In the genomic region with DNA sequence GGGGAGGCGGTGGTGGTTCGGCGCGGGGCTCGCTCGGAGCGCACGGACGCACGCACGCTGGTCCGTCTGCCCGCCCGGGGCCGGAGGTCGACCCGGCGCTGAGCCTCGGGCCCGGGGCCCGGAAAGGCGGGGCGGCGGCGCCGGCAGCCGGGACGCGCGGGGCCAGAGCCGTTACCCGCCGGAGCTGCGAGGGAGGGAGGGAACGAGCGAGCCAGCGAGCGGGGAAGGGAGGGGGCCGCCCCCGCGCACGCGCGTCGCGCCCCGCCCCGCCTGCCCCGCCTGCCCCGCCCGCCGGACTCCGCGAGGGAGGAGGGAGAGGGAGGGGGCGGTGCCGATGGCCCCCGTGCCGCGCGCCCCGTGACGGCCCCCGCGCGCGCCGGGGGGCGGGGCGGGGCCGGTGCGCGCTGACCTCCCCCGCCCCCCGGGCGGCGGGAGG, we compare ENCODE assay signal across 8 cellular contexts.
A peak's percentile ranks its signal among the peaks of the same experiment; 100 is the strongest.
DNase-seq lines count a peak whose midpoint lies in the region; ATAC-seq and TF ChIP-seq lines count a peak whose summit lies in the region.

No MANE protein-coding gene starts in this region.

- ATAC-seq in GM21723 (IDR thresholded peaks at IDR 0.05; ENCODE audit: unreplicated experiment): peak; percentile 17

- H3K4me1 ChIP-seq in iPS-15b (ENCODE audit: control insufficient read depth, insufficient read depth, low read length): peaks cover 22% of the 10 kb centered on the region

- peak overlapping the region; percentile 46 for H3K4me3 ChIP-seq in GM06990 (replicated peaks; ENCODE audit: low read depth, low read length)
- H3K4me3 ChIP-seq in astrocyte of the spinal cord (ENCODE audit: low read depth, low read length): peak overlapping the region; percentile 15
- peak overlapping the region; percentile 43 for H3K4me3 ChIP-seq in iPS-15b (ENCODE audit: low read depth, low read length)

- no peak overlapping the region for H3K9ac ChIP-seq in iPS-15b (ENCODE audit: low read depth, low read length)

- in situ Hi-C loops in astrocyte of the spinal cord (cut with HindIII; ENCODE audit: low sequenced_read_pairs): no loop called here

- no peaks in the 10 kb centered on the region for H3K9me3 ChIP-seq in iPS-15b (ENCODE audit: control insufficient read depth, insufficient read depth, low read length)

- peak; percentile 87 for DNase-seq in GM06990 (ENCODE audit: extremely low read depth, insufficient read length)
- DNase-seq in Kasumi-1 (lab: John Stamatoyannopoulos, UW): peak; percentile 51 to 53
- peak; percentile 80 for DNase-seq in T follicular helper cell (ENCODE audit: low read depth)
- DNase-seq in astrocyte of the spinal cord (ENCODE audit: low read depth, low spot score): peak; percentile 65
- DNase-seq in stimulated activated CD4-positive, alpha-beta T cell treated with anti-CD3 and anti-CD28 coated beads, Interleukin-12 subunit alpha, Interleukin-12 subunit beta, amount 100 ng/mL, for 24 hours (ENCODE audit: low read depth in 2 of 2): peak; percentile 65 to 75
- DNase-seq in middle frontal gyrus (ENCODE audit: extremely low spot score, low spot score): no peak

- H3K27me3 ChIP-seq in GM06990 (replicated peaks; ENCODE audit: control insufficient read depth, insufficient read depth, low read length): no peaks in the 10 kb centered on the region
- no peaks in the 10 kb centered on the region for H3K27me3 ChIP-seq in iPS-15b (ENCODE audit: control insufficient read depth, insufficient read depth, low read length)

- TF ChIP-seq CTCF in GM06990 (IDR thresholded peaks at IDR 0.05; ENCODE audit: insufficient read depth, low read length, poor library complexity, severe bottlenecking) (no peak), astrocyte of the spinal cord (IDR thresholded peaks at IDR 0.05; ENCODE audit: low read depth, low read length) (no peak)

- H3K36me3 ChIP-seq in GM06990 (ENCODE audit: control insufficient read depth, insufficient read depth, low read length) (peaks cover 12% of the 10 kb centered on the region), iPS-15b (ENCODE audit: control insufficient read depth, insufficient read depth, low read length) (peaks cover 21% of the 10 kb centered on the region)
